Comparison of ENCODE assay signal across 28 cellular contexts in genomic region chr18:49495074-49495473, GRCh38.
"Had no signal": no experiment of that assay in that cellular context is flagged by ENCODE, and none has a peak within 500 bp of the region (broad histone marks: within the 10 kb centered on the region; RNA-seq: fewer than 3 reads in every experiment).

No MANE protein-coding gene starts in this region.

- DNase-seq: activated CD4-positive, alpha-beta T cell treated with anti-CD3 and anti-CD28 coated beads for 1 hour; activated CD4-positive, alpha-beta T cell treated with anti-CD3 and anti-CD28 coated beads, Interleukin-2, amount 50 U/mL, for 1 hour; activated T-cell treated with anti-CD3 and anti-CD28 coated beads, Interleukin-2, amount 50 U/mL, for 1 hour; adrenal gland; brain microvascular endothelial cell; caudate nucleus; effector CD8-positive, alpha-beta T cell; gastrocnemius medialis; heart left ventricle; left colon; midbrain; retina; sigmoid colon; stimulated activated CD4-positive, alpha-beta T cell treated with anti-CD3 and anti-CD28 coated beads, Interleukin-15, amount 100 ng/mL, for 24 hours; stomach; WERI-Rb-1 had no signal

- H3K27ac Mint-ChIP-seq: activated naive CD8-positive, alpha-beta T cell; dendritic cell treated with granulocyte-macrophage colony-stimulating factor and Interleukin-4, amounts not matched to agents 40 ng/mL and 50 ng/mL, for 4 days; progenitor cell of endocrine pancreas; stimulated activated memory B cell treated with anti-CD40 and anti-IgM and Interleukin-4, amounts not matched to agents 10 μg/mL and 1 μg/mL and 100 μg/mL, for 72 hours; T-helper 2 cell treated with Interferon-gamma antibody and Interleukin-4, amounts not matched to agents 5 μg/mL and 100 μg/mL, for 36 hours had no signal

- H3K27ac ChIP-seq: adrenal gland, ascending aorta, brain microvascular endothelial cell, esophagus muscularis mucosa, gastrocnemius medialis, heart left ventricle, sigmoid colon, stomach, suprapubic skin, tibial nerve, WERI-Rb-1 had no signal

- H3K4me2 ChIP-seq: smooth muscle cell had no signal

- H3K4me3 Mint-ChIP-seq: activated naive CD8-positive, alpha-beta T cell; dendritic cell treated with granulocyte-macrophage colony-stimulating factor and Interleukin-4, amounts not matched to agents 40 ng/mL and 50 ng/mL, for 4 days; stimulated activated memory B cell treated with anti-CD40 and anti-IgM and Interleukin-4, amounts not matched to agents 10 μg/mL and 1 μg/mL and 100 μg/mL, for 72 hours; T-helper 2 cell treated with Interferon-gamma antibody and Interleukin-4, amounts not matched to agents 5 μg/mL and 100 μg/mL, for 36 hours had no signal

- H3K9me3 ChIP-seq: adrenal gland, ascending aorta, esophagus muscularis mucosa, gastrocnemius medialis, heart left ventricle, sigmoid colon, stomach, suprapubic skin, tibial nerve had no signal

- H3K9me3 Mint-ChIP-seq: dendritic cell treated with granulocyte-macrophage colony-stimulating factor and Interleukin-4, amounts not matched to agents 40 ng/mL and 50 ng/mL, for 4 days; nephron; stimulated activated memory B cell treated with anti-CD40 and anti-IgM and Interleukin-4, amounts not matched to agents 10 μg/mL and 1 μg/mL and 100 μg/mL, for 72 hours; T-helper 2 cell treated with Interferon-gamma antibody and Interleukin-4, amounts not matched to agents 5 μg/mL and 100 μg/mL, for 36 hours had no signal

- H3K27me3 ChIP-seq: ascending aorta, brain microvascular endothelial cell had no signal

- H3K4me3 ChIP-seq: adrenal gland, ascending aorta, esophagus muscularis mucosa, gastrocnemius medialis, heart left ventricle, lung, sigmoid colon, smooth muscle cell, stomach, suprapubic skin, tibial nerve had no signal
